Comparison of ENCODE assay signal across 17 cellular contexts in genomic region chr1:110170726-110171125, GRCh38. TPM values are rescaled to one million over a fixed set of nuclear protein-coding genes. Genes with fewer than 3 reads are reported as not detected.
DNase-seq lines count a peak whose midpoint lies in the region; FAIRE-seq and TF ChIP-seq lines count a peak whose summit lies in the region.
"Had no signal": no experiment of that assay in that cellular context is flagged by ENCODE, and none has a peak within 500 bp of the region (broad histone marks: within the 10 kb centered on the region; RNA-seq: fewer than 3 reads in every experiment).

No MANE protein-coding gene starts in this region.

- TF ChIP-seq POLR2A in spleen (IDR thresholded peaks at IDR 0.05) = no peak

- H3K4ac ChIP-seq in neuronal stem cell (ENCODE audit: low read length) = no peak overlapping the region

- H3K14ac ChIP-seq in neuronal stem cell (ENCODE audit: low read length) = no peak overlapping the region

- no peaks in the 10 kb centered on the region for H3K9me3 Mint-ChIP-seq in immature natural killer cell
- H3K9me3 Mint-ChIP-seq: CD14-positive monocyte had no signal

- H3K36me3 ChIP-seq in bronchial epithelial cell (ENCODE audit: control insufficient read depth, insufficient read depth, low read length) (no peaks in the 10 kb centered on the region), neuronal stem cell (replicated peaks in 1 of 2; ENCODE audit: control insufficient read depth in 2 of 2, insufficient read depth in 2 of 2, low read length in 2 of 2) (no peaks in the 10 kb centered on the region), spleen (no peaks in the 10 kb centered on the region)
- H3K36me3 ChIP-seq: HAP-1 had no signal

- peak overlapping the region; percentile 9 for H2AK5ac ChIP-seq in neuronal stem cell (ENCODE audit: low read depth, low read length)

- H3K18ac ChIP-seq in neuronal stem cell (ENCODE audit: low read length) = no peak overlapping the region

- intact Hi-C loops in spleen (cut with DNase I; ENCODE audit: low total_unique reads) = no loop called here

- H3K79me1 ChIP-seq in neuronal stem cell (ENCODE audit: low read depth, low read length) = no peaks in the 10 kb centered on the region

- no peak overlapping the region for H3K27ac Mint-ChIP-seq in immature natural killer cell
- H3K27ac Mint-ChIP-seq: CD14-positive monocyte had no signal

- H3K4me1 ChIP-seq in neuronal stem cell (ENCODE audit: control insufficient read depth in 2 of 2, insufficient read depth in 1 of 2, low read depth in 1 of 2, low read length in 2 of 2) = peaks cover 0 to 1% of the 10 kb centered on the region in 2 donors
- H3K4me1 ChIP-seq in spleen = no peaks in the 10 kb centered on the region

- H3K36me3 Mint-ChIP-seq in immature natural killer cell = no peaks in the 10 kb centered on the region
- H3K36me3 Mint-ChIP-seq: CD14-positive monocyte had no signal

- H3K4me3 ChIP-seq in bronchial epithelial cell (ENCODE audit: low read depth, low read length) (no peak overlapping the region), neuronal stem cell (ENCODE audit: low read length in 2 of 2) (peak overlapping the region in 1 of 2 donors; percentile 12), spleen (no peak overlapping the region)
- H3K4me3 ChIP-seq: HAP-1 had no signal

- TF ChIP-seq CTCF in bronchial epithelial cell (IDR thresholded peaks at IDR 0.05; ENCODE audit: insufficient read depth, low read length, severe bottlenecking) = no peak
- TF ChIP-seq CTCF in spleen (IDR thresholded peaks at IDR 0.05 in 8 of 11, conservative IDR thresholded peaks at IDR 0.05 in 3 of 11) = no peak

- FAIRE-seq in bronchial epithelial cell (lab: Jason Lieb, UNC) = peak; percentile 50

- H3K4me2 ChIP-seq in neuronal stem cell (ENCODE audit: insufficient read depth, low read length, poor library complexity, severe bottlenecking) = no peak overlapping the region

- H3K4me1 Mint-ChIP-seq in immature natural killer cell = no peaks in the 10 kb centered on the region
- H3K4me1 Mint-ChIP-seq: CD14-positive monocyte had no signal

- no peak overlapping the region for H3K4me3 Mint-ChIP-seq in immature natural killer cell
- H3K4me3 Mint-ChIP-seq: CD14-positive monocyte had no signal

- H3K23ac ChIP-seq in neuronal stem cell (ENCODE audit: low read depth, low read length, poor library complexity) = no peak overlapping the region

- no peak overlapping the region for H2BK15ac ChIP-seq in neuronal stem cell (ENCODE audit: low read length)

- H4K8ac ChIP-seq in neuronal stem cell (ENCODE audit: low read depth, low read length) = no peak overlapping the region

- H3K27ac ChIP-seq in neuronal stem cell (replicated peaks; ENCODE audit: low read length) (no peak overlapping the region), spleen (no peak overlapping the region)
- H3K27ac ChIP-seq: RWPE1 had no signal

- H2BK5ac ChIP-seq in neuronal stem cell (ENCODE audit: low read length) = no peak overlapping the region

- H3K27me3 ChIP-seq in bronchial epithelial cell (ENCODE audit: control insufficient read depth, insufficient read depth, low read length) = no peaks in the 10 kb centered on the region
- peaks cover 0 to 71% (median 0%) of the 10 kb centered on the region in 3 experiments for H3K27me3 ChIP-seq in neuronal stem cell (ENCODE audit: control insufficient read depth in 3 of 3, insufficient read depth in 3 of 3, low read depth in 1 of 3, low read length in 3 of 3)
- H3K27me3 ChIP-seq in spleen (replicated peaks in 1 of 7) = peaks cover 0 to 13% (median 0%) of the 10 kb centered on the region in 7 donors

- H2AFZ ChIP-seq in neuronal stem cell (ENCODE audit: low read length) = no peak overlapping the region

- peaks cover 0 to 7% (median 4%) of the 10 kb centered on the region in 3 donors for H3K27me3 Mint-ChIP-seq in immature natural killer cell (ENCODE audit: low read depth in 3 of 3)

- no CpG with 5 or more reads among the region's 7 CpGs for WGBS in neuronal stem cell (ENCODE audit: extremely low coverage in 2 of 2, insufficient read length in 2 of 2, insufficient replicate concordance in 1 of 2), 2 donors
- 74 to 88% (median 83%) methylated on average over 7 of the region's 7 CpGs for WGBS in spleen, 5 donors

- no peak overlapping the region for H2BK12ac ChIP-seq in neuronal stem cell (ENCODE audit: low read length)

- H3K9me3 ChIP-seq in neuronal stem cell (replicated peaks in 1 of 2; ENCODE audit: control insufficient read depth in 2 of 2, insufficient read depth in 1 of 2, low read depth in 1 of 2, low read length in 2 of 2) (no peaks in the 10 kb centered on the region), spleen (no peaks in the 10 kb centered on the region)
- H3K9me3 ChIP-seq: HAP-1 had no signal

- no peak overlapping the region for H3K9ac ChIP-seq in neuronal stem cell (ENCODE audit: low read depth, low read length, poor library complexity)

- peak; percentile 35 for DNase-seq in Ammon's horn (ENCODE audit: low spot score)
- peak; percentile 74 for DNase-seq in NCI-H1694 treated with DMSO at 0.1 percent for 48 hours (lab: John Stamatoyannopoulos, UW)
- no peak for DNase-seq in bronchial epithelial cell (ENCODE audit: low read depth)
- no peak for DNase-seq in neuronal stem cell (ENCODE audit: low spot score)
- DNase-seq in spleen = no peak
- DNase-seq in NCI-H510A treated with DMSO at 0.1 percent for 48 hours (lab: John Stamatoyannopoulos, UW) = no peak
- no peak for DNase-seq in immature natural killer cell
- DNase-seq: DMS153, IMR-90, Kasumi-1, MM.1S, NCI-H1930, PC-3 had no signal

- no peak overlapping the region for H2BK120ac ChIP-seq in neuronal stem cell (ENCODE audit: low read depth, low read length)

- H4K91ac ChIP-seq in neuronal stem cell (ENCODE audit: low read depth, low read length, poor library complexity) = no peak overlapping the region

RNA-seq across cellular contexts. Expression of gene SLC6A17, which starts 20.4 kb away (rescaled TPM):
- total RNA-seq in bronchial epithelial cell (0.53 TPM in 1 of 2 replicates, not detected in the other), spleen (not detected)
- polyA plus RNA-seq in neuronal stem cell (2013, experiment 1 of 2) = 0.11 TPM
- 0.07 TPM for polyA plus RNA-seq in neuronal stem cell (2013, experiment 2 of 2)
- polyA plus RNA-seq in spleen (under 1 TPM in 2 of 3 donors, not detected in 1; under 0.01 to 0.02 TPM), immature natural killer cell (not detected)
- total RNA-seq: HT-29, PC-3 had no signal
- polyA plus RNA-seq: CD14-positive monocyte had no signal

RNA-seq across cellular contexts. Expression of gene KCNC4, which starts 39.4 kb away (rescaled TPM):
- 0.51 and 0.53 TPM in 2 replicates for total RNA-seq in bronchial epithelial cell
- 3.3 TPM for polyA plus RNA-seq in neuronal stem cell (2013, experiment 1 of 2)
- polyA plus RNA-seq in neuronal stem cell (2013, experiment 2 of 2) = 3.2 TPM
- total RNA-seq in spleen = 10 to 100 TPM in 5 of 7 donors, 1 to 10 TPM in 2; 9.8 to 22.1 (median 14.8) TPM
- polyA plus RNA-seq in spleen = 1 to 10 TPM; 1.4 to 3.7 (median 2.1) TPM
- polyA plus RNA-seq in immature natural killer cell = under 1 TPM; 0.18 to 0.48 (median 0.47) TPM

RNA-seq across cellular contexts. Expression of gene UBL4B, which starts 58.5 kb away (rescaled TPM):
- not detected in 2 replicates for total RNA-seq in bronchial epithelial cell
- not detected for polyA plus RNA-seq in neuronal stem cell (2013, experiment 1 of 2)
- not detected for polyA plus RNA-seq in neuronal stem cell (2013, experiment 2 of 2)
- total RNA-seq in spleen = not detected
- polyA plus RNA-seq in spleen = not detected
- not detected for polyA plus RNA-seq in immature natural killer cell
- total RNA-seq: HT-29, IMR-90 had no signal
- polyA plus RNA-seq: CD14-positive monocyte, IMR-90 had no signal

Comparison
In these comparisons a context has a peak if more than half of its experiments do, and no peak if none do; other contexts are left out.
1. DNase-seq: peak in Ammon's horn (single experiment) and NCI-H1694 treated with DMSO at 0.1 percent for 48 hours (single experiment); none in bronchial epithelial cell (single experiment), neuronal stem cell (single experiment), spleen (single experiment), NCI-H510A treated with DMSO at 0.1 percent for 48 hours (single experiment) and immature natural killer cell (0 of 3).